20 cellular contexts compared by ENCODE assay signal in the genomic region with DNA sequence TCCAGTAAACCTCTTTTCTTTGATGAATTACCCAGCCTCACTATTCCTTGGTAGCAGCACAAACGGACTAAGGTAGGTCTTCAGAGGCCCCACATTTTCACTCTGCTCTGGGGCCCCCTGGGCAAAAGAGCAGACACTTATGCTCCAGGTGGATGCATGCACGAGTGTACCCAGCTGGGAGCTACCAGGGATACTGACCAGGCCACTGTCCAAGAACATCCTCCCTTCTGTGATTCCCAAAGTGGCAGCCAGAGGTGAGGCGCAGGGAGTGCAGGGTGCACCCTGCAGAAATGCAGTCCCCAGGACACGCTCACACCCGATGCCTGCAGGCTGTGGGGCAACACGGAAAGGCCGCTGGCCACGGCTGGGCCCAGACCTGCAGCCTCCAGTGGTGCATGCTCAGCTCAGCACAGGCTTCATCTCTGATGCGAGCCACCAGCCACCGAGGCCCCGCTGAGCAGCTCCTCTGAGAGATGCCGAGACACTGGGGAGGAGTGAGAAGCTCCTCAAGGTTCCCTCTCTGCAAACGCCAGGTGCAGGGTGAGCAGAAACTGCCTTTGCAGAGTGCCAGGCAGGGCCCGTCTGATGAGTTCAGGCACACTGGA. TPM values are rescaled to one million over a fixed set of nuclear protein-coding genes. Genes with fewer than 3 reads are reported as not detected.
"Had no signal": no experiment of that assay in that cellular context is flagged by ENCODE, and none has a peak within 500 bp of the region (broad histone marks: within the 10 kb centered on the region; RNA-seq: fewer than 3 reads in every experiment).

No MANE protein-coding gene starts in this region.

- H3K9me3 Mint-ChIP-seq: activated naive CD4-positive, alpha-beta T cell treated with anti-CD3 and anti-CD28 coated beads, Interleukin-2, amount 10 ng/mL, durations not matched to agents 7 days and 5 days; activated naive CD8-positive, alpha-beta T cell treated with anti-CD3 and anti-CD28 coated beads, Interleukin-2, amount 50 U/mL, for 24 hours; activated T-cell treated with anti-CD3 and anti-CD28 coated beads, Interleukin-2, amount 50 U/mL, for 4 hours; natural killer cell had no signal

- H3K4me3 ChIP-seq: colonic mucosa, lower lobe of right lung had no signal

- H3K4me1 ChIP-seq: colonic mucosa, lower lobe of right lung had no signal

- H3K9me3 ChIP-seq: colonic mucosa, lower lobe of right lung, neutrophil had no signal

- H3K36me3 ChIP-seq: colonic mucosa, lower lobe of right lung, neutrophil had no signal

- DNase-seq: activated CD4-positive, alpha-beta T cell treated with anti-CD3 and anti-CD28 coated beads, Interleukin-2, amount 50 U/mL, for 4 hours; activated CD4-positive, CD25-positive, alpha-beta regulatory T cell treated with anti-CD3 and anti-CD28 coated beads, Interleukin-2, amount 50 U/mL, for 72 hours; activated effector memory CD4-positive, alpha-beta T cell treated with Interleukin-2 at 50 U/mL for 16 hours; activated naive CD4-positive, alpha-beta T cell treated with anti-CD3 and anti-CD28 coated beads, Interleukin-2, amount 10 ng/mL, durations not matched to agents 7 days and 5 days; activated naive CD8-positive, alpha-beta T cell treated with anti-CD3 and anti-CD28 coated beads, Interleukin-2, amount 50 U/mL, for 24 hours; activated T-cell treated with anti-CD3 and anti-CD28 coated beads, Interleukin-2, amount 50 U/mL, for 4 hours; anterior cingulate cortex; central memory CD4-positive, alpha-beta T cell; colonic mucosa; immature natural killer cell; lower lobe of right lung; natural killer cell; stimulated activated CD4-positive, alpha-beta T cell treated with anti-CD3 and anti-CD28 coated beads, Interleukin-2, amount 100 ng/mL, for 24 hours; stimulated activated naive CD8-positive, alpha-beta T cell treated with anti-CD3 and anti-CD28 coated beads, Interleukin-15, Interleukin-2, amounts not matched to agents 100 U/mL and 50 U/mL, for 24 hours; SW 1271; T-helper 2 cell; trophoblast cell had no signal

- H3K36me3 Mint-ChIP-seq: activated naive CD4-positive, alpha-beta T cell treated with anti-CD3 and anti-CD28 coated beads, Interleukin-2, amount 10 ng/mL, durations not matched to agents 7 days and 5 days; brain; immature natural killer cell; natural killer cell had no signal

- H3K27me3 Mint-ChIP-seq: activated naive CD4-positive, alpha-beta T cell treated with anti-CD3 and anti-CD28 coated beads, Interleukin-2, amount 10 ng/mL, durations not matched to agents 7 days and 5 days had no signal

- H3K27ac ChIP-seq: colonic mucosa, lower lobe of right lung, neutrophil, VCaP had no signal

- H3K27me3 ChIP-seq: colonic mucosa had no signal

- H3K4me1 Mint-ChIP-seq: activated naive CD4-positive, alpha-beta T cell treated with anti-CD3 and anti-CD28 coated beads, Interleukin-2, amount 10 ng/mL, durations not matched to agents 7 days and 5 days; activated naive CD8-positive, alpha-beta T cell treated with anti-CD3 and anti-CD28 coated beads, Interleukin-2, amount 50 U/mL, for 24 hours; immature natural killer cell; natural killer cell had no signal

- H3K4me3 Mint-ChIP-seq: activated naive CD4-positive, alpha-beta T cell treated with anti-CD3 and anti-CD28 coated beads, Interleukin-2, amount 10 ng/mL, durations not matched to agents 7 days and 5 days; activated naive CD8-positive, alpha-beta T cell treated with anti-CD3 and anti-CD28 coated beads, Interleukin-2, amount 50 U/mL, for 24 hours; activated T-cell treated with anti-CD3 and anti-CD28 coated beads, Interleukin-2, amount 50 U/mL, for 4 hours; brain; immature natural killer cell; natural killer cell had no signal

- H3K27ac Mint-ChIP-seq: activated naive CD4-positive, alpha-beta T cell treated with anti-CD3 and anti-CD28 coated beads, Interleukin-2, amount 10 ng/mL, durations not matched to agents 7 days and 5 days; activated naive CD8-positive, alpha-beta T cell treated with anti-CD3 and anti-CD28 coated beads, Interleukin-2, amount 50 U/mL, for 24 hours; brain; immature natural killer cell; natural killer cell had no signal

- ATAC-seq: activated naive CD8-positive, alpha-beta T cell treated with anti-CD3 and anti-CD28 coated beads, Interleukin-2, amount 50 U/mL, for 24 hours; activated T-cell treated with anti-CD3 and anti-CD28 coated beads, Interleukin-2, amount 50 U/mL, for 4 hours; lower lobe of right lung; stimulated activated naive CD8-positive, alpha-beta T cell treated with anti-CD3 and anti-CD28 coated beads, Interleukin-15, Interleukin-2, amounts not matched to agents 100 U/mL and 50 U/mL, for 24 hours had no signal

RNA-seq across cellular contexts. Expression of a gene that starts 48.1 kb away (rescaled TPM):
- polyA plus RNA-seq: immature natural killer cell had no signal
